In genomic region chr3:171459130-171459941, GRCh38 we compare ENCODE assay signal across 8 cellular contexts. TPM values are rescaled to one million over a fixed set of nuclear protein-coding genes. Genes with fewer than 3 reads are reported as not detected.
A peak's percentile ranks its signal among the peaks of the same experiment; 100 is the strongest.
DNase-seq lines count a peak whose midpoint lies in the region; ATAC-seq and TF ChIP-seq lines count a peak whose summit lies in the region.

No MANE protein-coding gene starts in this region.

- H3K27ac ChIP-seq in endodermal cell (ENCODE audit: low read depth, low read length): no peak overlapping the region

- H3K36me3 Mint-ChIP-seq in endodermal cell (ENCODE audit: low read depth): no peaks in the 10 kb centered on the region
- no peaks in the 10 kb centered on the region for H3K36me3 Mint-ChIP-seq in stimulated activated naive B cell treated with anti-CD40 and anti-IgM and Interleukin-4, amounts not matched to agents 10 μg/mL and 1 μg/mL and 100 μg/mL, for 72 hours

- H3K9ac ChIP-seq in endodermal cell (ENCODE audit: extremely low read depth, low read length, poor library complexity, severe bottlenecking): peak overlapping the region; percentile 21

- H3K27me3 Mint-ChIP-seq in endodermal cell (ENCODE audit: insufficient read depth): peaks cover 63% of the 10 kb centered on the region
- H3K27me3 Mint-ChIP-seq in stimulated activated naive B cell treated with anti-CD40 and anti-IgM and Interleukin-4, amounts not matched to agents 10 μg/mL and 1 μg/mL and 100 μg/mL, for 72 hours: peaks cover 21 to 28% of the 10 kb centered on the region in 2 donors

- H3K9me3 ChIP-seq in endodermal cell (ENCODE audit: control insufficient read depth, low read length): no peaks in the 10 kb centered on the region

- peak; percentile 43 for DNase-seq in GM13976 (ENCODE audit: low spot score)
- DNase-seq in NCI-H2227 (lab: John Stamatoyannopoulos, UW; ENCODE audit: unreplicated experiment): peak; percentile 57
- peak; percentile 53 for DNase-seq in activated CD8-positive, alpha-beta memory T cell treated with anti-CD3 and anti-CD28 coated beads, Interleukin-2, amount 50 U/mL, for 4 hours
- peak; percentile 83 for DNase-seq in endodermal cell
- peak; percentile 40 for DNase-seq in mucosa of gallbladder (ENCODE audit: low spot score)
- DNase-seq in stimulated activated naive B cell treated with anti-CD40 and anti-IgM and Interleukin-4, amounts not matched to agents 10 μg/mL and 1 μg/mL and 100 μg/mL, for 72 hours: peak; percentile 6
- DNase-seq in cerebellar nuclear complex (lab: John Stamatoyannopoulos, UW): no peak

- H3K27ac Mint-ChIP-seq in endodermal cell: peak overlapping the region; percentile 70
- H3K27ac Mint-ChIP-seq in stimulated activated naive B cell treated with anti-CD40 and anti-IgM and Interleukin-4, amounts not matched to agents 10 μg/mL and 1 μg/mL and 100 μg/mL, for 72 hours: peak overlapping the region; percentile 84

- peaks cover 53% of the 10 kb centered on the region for H3K4me1 Mint-ChIP-seq in endodermal cell
- peaks cover 24 to 45% of the 10 kb centered on the region in 2 donors for H3K4me1 Mint-ChIP-seq in stimulated activated naive B cell treated with anti-CD40 and anti-IgM and Interleukin-4, amounts not matched to agents 10 μg/mL and 1 μg/mL and 100 μg/mL, for 72 hours

- peak overlapping the region; percentile 88 for H3K4me3 ChIP-seq in endodermal cell (ENCODE audit: low read length)

- ATAC-seq in stimulated activated naive B cell treated with anti-CD40 and anti-IgM and Interleukin-4, amounts not matched to agents 10 μg/mL and 1 μg/mL and 100 μg/mL, for 72 hours (replicated peaks): peak; percentile 37 to 46
- ATAC-seq in GM21390 (IDR thresholded peaks at IDR 0.05; ENCODE audit: unreplicated experiment): no peak

- WGBS in endodermal cell (ENCODE audit: insufficient coverage in 1 of 2, insufficient read length in 1 of 2), 2 experiments: 0 to 1% methylated on average over 10 to 36 of the region's 36 CpGs

- no peaks in the 10 kb centered on the region for H3K9me3 Mint-ChIP-seq in endodermal cell
- no peaks in the 10 kb centered on the region for H3K9me3 Mint-ChIP-seq in stimulated activated naive B cell treated with anti-CD40 and anti-IgM and Interleukin-4, amounts not matched to agents 10 μg/mL and 1 μg/mL and 100 μg/mL, for 72 hours

- peak overlapping the region; percentile 70 for H3K4me3 Mint-ChIP-seq in endodermal cell
- peak overlapping the region; percentile 94 to 96 for H3K4me3 Mint-ChIP-seq in stimulated activated naive B cell treated with anti-CD40 and anti-IgM and Interleukin-4, amounts not matched to agents 10 μg/mL and 1 μg/mL and 100 μg/mL, for 72 hours

- in situ Hi-C loops in GM13976 (cut with MboI; ENCODE audit: low sequenced_read_pairs, unreplicated experiment): no loop called here

- H3K27me3 ChIP-seq in endodermal cell (ENCODE audit: control insufficient read depth, insufficient read depth, low read length, poor library complexity, severe bottlenecking): peaks cover 55% of the 10 kb centered on the region

- TF ChIP-seq CTCF in GM13976 (IDR thresholded peaks at IDR 0.05; ENCODE audit: borderline replicate concordance, control extremely low read depth, extremely low read depth, insufficient read depth, missing control alignments) (no peak), endodermal cell (conservative IDR thresholded peaks at IDR 0.05) (no peak)

- H3K36me3 ChIP-seq in endodermal cell (ENCODE audit: control insufficient read depth, insufficient read depth, low read length): no peaks in the 10 kb centered on the region

- peaks cover 8% of the 10 kb centered on the region for H3K4me1 ChIP-seq in endodermal cell (ENCODE audit: control insufficient read depth, insufficient read depth, low read length)

RNA-seq across cellular contexts. Expression of gene TNIK, which starts 0.9 kb away (rescaled TPM):
- total RNA-seq in endodermal cell (10 to 100 TPM; 12.2 to 14.9 TPM), mucosa of gallbladder (33.9 TPM)
- polyA plus RNA-seq in endodermal cell (2013, experiment 1 of 2): 30.1 TPM
- polyA plus RNA-seq in endodermal cell (2013, experiment 2 of 2): 33.0 TPM

Comparison
In these comparisons a context has a peak if more than half of its experiments do, and no peak if none do; other contexts are left out.
1. DNase-seq: peak in GM13976 (single experiment), NCI-H2227 (single experiment), activated CD8-positive, alpha-beta memory T cell treated with anti-CD3 and anti-CD28 coated beads, Interleukin-2, amount 50 U/mL, for 4 hours (single experiment), endodermal cell (single experiment), mucosa of gallbladder (single experiment) and stimulated activated naive B cell treated with anti-CD40 and anti-IgM and Interleukin-4, amounts not matched to agents 10 μg/mL and 1 μg/mL and 100 μg/mL, for 72 hours (single experiment); none in cerebellar nuclear complex (0 of 2).